8 cellular contexts compared by ENCODE assay signal in genomic region chr1:151611288-151611790, GRCh38. TPM values are rescaled to one million over a fixed set of nuclear protein-coding genes. Genes with fewer than 3 reads are reported as not detected.
DNase-seq lines count a peak whose midpoint lies in the region; ATAC-seq, FAIRE-seq and TF ChIP-seq lines count a peak whose summit lies in the region.

No MANE protein-coding gene starts in this region.

- no peaks in the 10 kb centered on the region for H3K27me3 ChIP-seq in pancreas

- no peaks in the 10 kb centered on the region for H3K36me3 ChIP-seq in pancreas

- H3K4me3 ChIP-seq in fibroblast of the aortic adventitia (ENCODE audit: low read depth, low read length), result no peak overlapping the region
- peak overlapping the region in 1 of 4 donors; percentile 77 for H3K4me3 ChIP-seq in pancreas

- peak overlapping the region; percentile 51 to 90 (median 82) for H3K27ac ChIP-seq in pancreas

- peak; percentile 19 for DNase-seq in activated naive CD4-positive, alpha-beta T cell treated with anti-CD3 and anti-CD28 coated beads for 36 hours
- DNase-seq in activated naive CD4-positive, alpha-beta T cell treated with anti-CD3 and anti-CD28 coated beads, Interleukin-2, amount 50 U/mL, for 16 hours, result no peak
- DNase-seq in UCSD-AML1 (lab: John Stamatoyannopoulos, UW; ENCODE audit: unreplicated experiment), result peak; percentile 39
- peak; percentile 83 for DNase-seq in fibroblast of the aortic adventitia (ENCODE audit: low read depth)
- peak in 2 of 6 donors; percentile 17 to 37 for DNase-seq in pancreas
- no peak for DNase-seq in activated gamma-delta T cell treated with Interleukin-2 at 50 U/mL for 16 hours
- DNase-seq in urothelium cell line (ENCODE audit: low spot score), result no peak
- no peak for DNase-seq in NCI-H82 (lab: John Stamatoyannopoulos, UW)

- no peaks in the 10 kb centered on the region for H3K9me3 ChIP-seq in pancreas

- H3K9me3 Mint-ChIP-seq in activated naive CD4-positive, alpha-beta T cell treated with anti-CD3 and anti-CD28 coated beads for 36 hours, result no peaks in the 10 kb centered on the region

- ATAC-seq in pancreas, result peak; percentile 33 to 60 (median 39)

- peaks cover 4 to 11% (median 5%) of the 10 kb centered on the region in 3 donors for H3K4me1 ChIP-seq in pancreas

- CTCF ChIA-PET in activated naive CD4-positive, alpha-beta T cell treated with anti-CD3 and anti-CD28 coated beads for 36 hours (lab: Charles Lee), result interaction anchor here (0.9 kb wide), 1 partner anchor 224 kb away, joined by 3 read pairs; no protein-coding TSS in a partner anchor

- peak overlapping the region; percentile 93 for H3K4me3 Mint-ChIP-seq in activated naive CD4-positive, alpha-beta T cell treated with anti-CD3 and anti-CD28 coated beads for 36 hours

- peaks cover 3% of the 10 kb centered on the region for H3K27me3 Mint-ChIP-seq in activated naive CD4-positive, alpha-beta T cell treated with anti-CD3 and anti-CD28 coated beads for 36 hours (ENCODE audit: low read depth)

- intact Hi-C loops in activated naive CD4-positive, alpha-beta T cell treated with anti-CD3 and anti-CD28 coated beads for 36 hours (cut with micrococcal nuclease), result loop anchor here (1.0 to 10.0 kb wide), 9 partner anchors 151 to 426 kb away; partner anchors contain the start of genes C2CD4D, MRPL9, PIP5K1A and POGZ
- intact Hi-C loops in pancreas (cut with DNase I), result no loop called here

- WGBS in pancreas, 2 donors, result 6% methylated on average over 6 of the region's 6 CpGs

- peaks cover 45% of the 10 kb centered on the region for H3K4me1 Mint-ChIP-seq in activated naive CD4-positive, alpha-beta T cell treated with anti-CD3 and anti-CD28 coated beads for 36 hours (ENCODE audit: low read depth)

- peaks cover 4% of the 10 kb centered on the region for H3K36me3 Mint-ChIP-seq in activated naive CD4-positive, alpha-beta T cell treated with anti-CD3 and anti-CD28 coated beads for 36 hours (ENCODE audit: low read depth)

- FAIRE-seq in pancreas (lab: Jason Lieb, UNC) (no peak), urothelium cell line (lab: Jason Lieb, UNC) (no peak)

- TF ChIP-seq CTCF in fibroblast of the aortic adventitia (IDR thresholded peaks at IDR 0.05; ENCODE audit: insufficient read depth, low read length), result no peak
- no peak for TF ChIP-seq CTCF in pancreas (IDR thresholded peaks at IDR 0.05)

- H3K27ac Mint-ChIP-seq in activated naive CD4-positive, alpha-beta T cell treated with anti-CD3 and anti-CD28 coated beads for 36 hours, result peak overlapping the region; percentile 55

RNA-seq across cellular contexts. Expression of gene SNX27, which starts 0.5 kb away (rescaled TPM):
- 10 to 100 TPM; 22.9 to 23.6 TPM for total RNA-seq in activated naive CD4-positive, alpha-beta T cell treated with anti-CD3 and anti-CD28 coated beads for 36 hours
- total RNA-seq in fibroblast of the aortic adventitia (ENCODE audit: low replicate concordance) (14.1 and 28.6 TPM in 2 replicates), pancreas (10 to 100 TPM; 10.2 to 23.4 (median 13.0) TPM)
- 1 to 10 TPM; 5.9 to 6.5 TPM for polyA plus RNA-seq in pancreas

Comparison
In these comparisons a context has a peak if more than half of its experiments do, and no peak if none do; other contexts are left out.
1. DNase-seq: peak in activated naive CD4-positive, alpha-beta T cell treated with anti-CD3 and anti-CD28 coated beads for 36 hours (single experiment), UCSD-AML1 (single experiment) and fibroblast of the aortic adventitia (single experiment); none in activated naive CD4-positive, alpha-beta T cell treated with anti-CD3 and anti-CD28 coated beads, Interleukin-2, amount 50 U/mL, for 16 hours (single experiment), activated gamma-delta T cell treated with Interleukin-2 at 50 U/mL for 16 hours (single experiment), urothelium cell line (single experiment) and NCI-H82 (single experiment).